ENCODE assay signal across 21 cellular contexts in genomic region chr17:40936437-40936971, GRCh38. TPM values are rescaled to one million over a fixed set of nuclear protein-coding genes. Genes with fewer than 3 reads are reported as not detected.
DNase-seq lines count a peak whose midpoint lies in the region; ATAC-seq and TF ChIP-seq lines count a peak whose summit lies in the region.
"Had no signal": no experiment of that assay in that cellular context is flagged by ENCODE, and none has a peak within 500 bp of the region (broad histone marks: within the 10 kb centered on the region; RNA-seq: fewer than 3 reads in every experiment).

No MANE protein-coding gene starts in this region.

- no peaks in the 10 kb centered on the region for H3K27me3 ChIP-seq in osteoblast (ENCODE audit: insufficient read depth, low read length)

- TF ChIP-seq CTCF in osteoblast (IDR thresholded peaks at IDR 0.05; ENCODE audit: extremely low read depth, low read depth, low read length): no peak

- no peak overlapping the region for H3K4me2 ChIP-seq in osteoblast (ENCODE audit: insufficient read depth, low read length)

- no peak overlapping the region for H3K4me3 ChIP-seq in osteoblast (ENCODE audit: insufficient read depth, low read length)

- H3K27ac ChIP-seq in epithelial cell of prostate (peak overlapping the region; percentile 73), osteoblast (ENCODE audit: low read depth, low read length) (peak overlapping the region; percentile 76)

- H3K9me3 ChIP-seq in osteoblast (ENCODE audit: low read depth, low read length): no peaks in the 10 kb centered on the region

- no peaks in the 10 kb centered on the region for H3K79me2 ChIP-seq in osteoblast (ENCODE audit: insufficient read depth, low read length)

- H3K36me3 ChIP-seq in osteoblast (ENCODE audit: insufficient read depth, low read length): no peaks in the 10 kb centered on the region

- no peak overlapping the region for H2AFZ ChIP-seq in osteoblast (ENCODE audit: low read length)

- H4K20me1 ChIP-seq in osteoblast (ENCODE audit: insufficient read depth, low read length): no peaks in the 10 kb centered on the region

- peaks cover 36% of the 10 kb centered on the region for H3K4me1 ChIP-seq in osteoblast (ENCODE audit: insufficient read depth, low read length)

- DNase-seq in ELF-1 (ENCODE audit: low read depth, low spot score): peak; percentile 67
- peak; percentile 51 for DNase-seq in NOMO-1 treated with dmso at 0.1 percent for 144 hours (lab: John Stamatoyannopoulos, UW; ENCODE audit: unreplicated experiment)
- peak; percentile 62 for DNase-seq in epithelial cell of prostate (ENCODE audit: low read depth, low spot score)
- no peak for DNase-seq in osteoblast (ENCODE audit: insufficient read length, low spot score, missing footprints)
- DNase-seq in GM03348 (ENCODE audit: low spot score): no peak
- no peak for DNase-seq in stimulated activated CD4-positive, alpha-beta T cell treated with anti-CD3 and anti-CD28 coated beads, Interleukin-12 subunit alpha, Interleukin-12 subunit beta, amount 100 ng/mL, for 4 hours
- DNase-seq: ACHN; activated CD4-positive, alpha-beta T cell treated with anti-CD3 and anti-CD28 coated beads, Interleukin-2, amount 50 U/mL, for 48 hours; activated naive CD8-positive, alpha-beta T cell treated with anti-CD3 and anti-CD28 coated beads, Interleukin-2, amount 50 U/mL, for 24 hours; activated T-cell treated with anti-CD3 and anti-CD28 coated beads, Interleukin-2, amount 50 U/mL, for 72 hours; CD4-positive, alpha-beta T cell; central memory CD4-positive, alpha-beta T cell; effector CD8-positive, alpha-beta T cell; MM.1S; NCI-H2081 treated with DMSO at 0.1 percent for 48 hours; NCI-H524; PC-3; stimulated activated naive CD8-positive, alpha-beta T cell treated with anti-CD3 and anti-CD28 coated beads, Interleukin-15, amount 100 ng/mL, for 72 hours had no signal

- no peak for ATAC-seq in GM18519 (IDR thresholded peaks at IDR 0.05; ENCODE audit: low FRiP score, unreplicated experiment)
- no peak for ATAC-seq in GM21576 (IDR thresholded peaks at IDR 0.05; ENCODE audit: unreplicated experiment)
- ATAC-seq: activated T-cell treated with anti-CD3 and anti-CD28 coated beads, Interleukin-2, amount 50 U/mL, for 72 hours; PC-3; stimulated activated naive CD8-positive, alpha-beta T cell treated with anti-CD3 and anti-CD28 coated beads, Interleukin-15, amount 100 ng/mL, for 72 hours had no signal

RNA-seq across cellular contexts. Expression of gene KRT23, which starts 0.9 kb away (rescaled TPM):
- 0.36 and 0.59 TPM in 2 replicates for total RNA-seq in osteoblast
- total RNA-seq: activated T-cell treated with anti-CD3 and anti-CD28 coated beads, Interleukin-2, amount 50 U/mL, for 72 hours; CD4-positive, alpha-beta T cell; PC-3 had no signal

RNA-seq across cellular contexts. Expression of gene KRT39, which starts 30.2 kb away (rescaled TPM):
- total RNA-seq in osteoblast: 0.36 TPM in 1 of 2 replicates, not detected in the other
- total RNA-seq: activated T-cell treated with anti-CD3 and anti-CD28 coated beads, Interleukin-2, amount 50 U/mL, for 72 hours; CD4-positive, alpha-beta T cell; PC-3; posterior vena cava had no signal

RNA-seq across cellular contexts. Expression of gene KRT40, which starts 47.6 kb away (rescaled TPM):
- under 0.01 TPM in 1 of 2 replicates, not detected in the other for total RNA-seq in osteoblast
- total RNA-seq: activated T-cell treated with anti-CD3 and anti-CD28 coated beads, Interleukin-2, amount 50 U/mL, for 72 hours; CD4-positive, alpha-beta T cell; PC-3; posterior vena cava had no signal

RNA-seq across cellular contexts. Expression of gene KRT20, which starts 51.5 kb away (rescaled TPM):
- not detected in 2 replicates for total RNA-seq in osteoblast
- total RNA-seq: activated T-cell treated with anti-CD3 and anti-CD28 coated beads, Interleukin-2, amount 50 U/mL, for 72 hours; CD4-positive, alpha-beta T cell; posterior vena cava had no signal

RNA-seq across cellular contexts. Expression of gene KRTAP3-3, which starts 57.5 kb away (rescaled TPM):
- total RNA-seq in osteoblast: not detected in 2 replicates
- total RNA-seq: activated T-cell treated with anti-CD3 and anti-CD28 coated beads, Interleukin-2, amount 50 U/mL, for 72 hours; CD4-positive, alpha-beta T cell; PC-3; posterior vena cava had no signal

Comparison
In these comparisons a context has a peak if more than half of its experiments do, and no peak if none do; other contexts are left out.
1. DNase-seq: peak in ELF-1 (single experiment), NOMO-1 treated with dmso at 0.1 percent for 144 hours (single experiment) and epithelial cell of prostate (single experiment); none in osteoblast (single experiment), GM03348 (single experiment) and stimulated activated CD4-positive, alpha-beta T cell treated with anti-CD3 and anti-CD28 coated beads, Interleukin-12 subunit alpha, Interleukin-12 subunit beta, amount 100 ng/mL, for 4 hours (single experiment).